ENCODE assay signal across 9 cellular contexts in genomic region chr4:184851200-184851541, GRCh38. TPM values are rescaled to one million over a fixed set of nuclear protein-coding genes. Genes with fewer than 3 reads are reported as not detected.
DNase-seq lines count a peak whose midpoint lies in the region; ATAC-seq and TF ChIP-seq lines count a peak whose summit lies in the region.
"Had no signal": no experiment of that assay in that cellular context is flagged by ENCODE, and none has a peak within 500 bp of the region (broad histone marks: within the 10 kb centered on the region; RNA-seq: fewer than 3 reads in every experiment).

No MANE protein-coding gene starts in this region.

- TF ChIP-seq POLR2A in GM18505 (IDR thresholded peaks at IDR 0.05; ENCODE audit: borderline replicate concordance, extremely low read depth, insufficient read depth, insufficient read length): no peak

- no peak overlapping the region for H3K4me3 Mint-ChIP-seq in Caco-2 (ENCODE audit: unreplicated experiment)
- H3K4me3 Mint-ChIP-seq: brain had no signal

- H3K4me3 ChIP-seq in Karpas-422 (ENCODE audit: low read length) (peak overlapping the region; percentile 35; the same call in 1 of the 2 replicates), right atrium auricular region (no peak overlapping the region), SK-N-SH (ENCODE audit: low read depth in 2 of 2, low read length in 1 of 2) (no peak overlapping the region), Caco-2 (ENCODE audit: low read depth, low read length) (no peak overlapping the region)

- H3K4me1 Mint-ChIP-seq in Caco-2 (ENCODE audit: low read depth, unreplicated experiment): no peaks in the 10 kb centered on the region
- H3K4me1 Mint-ChIP-seq: brain had no signal

- H3F3A ChIP-seq in SK-N-SH (replicated peaks; ENCODE audit: insufficient read depth): no peaks in the 10 kb centered on the region

- DNase-seq in Karpas-422 (peak; percentile 78), right atrium auricular region (ENCODE audit: low spot score) (peak; percentile 70), RWPE1 (ENCODE audit: low spot score) (no peak), GOT3 (lab: John Stamatoyannopoulos, UW) (no peak), SK-N-SH (no peak), Caco-2 (no peak)

- ATAC-seq in GM18505 (IDR thresholded peaks at IDR 0.05; ENCODE audit: unreplicated experiment) (peak; percentile 67), GM21529 (IDR thresholded peaks at IDR 0.05; ENCODE audit: unreplicated experiment) (peak; percentile 74)

- CTCF ChIA-PET in RWPE1 (lab: Yijun Ruan, JAX) (no interaction called here), SK-N-SH (lab: Yijun Ruan, JAX) (no interaction called here), Caco-2 (lab: Charles Lee) (no interaction called here)

- H3K79me2 ChIP-seq in Karpas-422 (ENCODE audit: low read length) (no peaks in the 10 kb centered on the region), SK-N-SH (ENCODE audit: insufficient read depth) (no peaks in the 10 kb centered on the region)

- TF ChIP-seq EP300 in SK-N-SH (IDR thresholded peaks at IDR 0.05; ENCODE audit: borderline replicate concordance in 1 of 2, low read depth in 1 of 2, low read length in 1 of 2): no peak

- H3K27me3 Mint-ChIP-seq in Caco-2 (ENCODE audit: insufficient read depth, unreplicated experiment): no peaks in the 10 kb centered on the region

- H3K4me1 ChIP-seq in Karpas-422 (ENCODE audit: low read length): peaks cover 21% of the 10 kb centered on the region
- H3K4me1 ChIP-seq in right atrium auricular region: no peaks in the 10 kb centered on the region
- peaks cover 0 to 8% of the 10 kb centered on the region in 2 experiments; a peak in 2 of 4 replicates for H3K4me1 ChIP-seq in SK-N-SH (ENCODE audit: control insufficient read depth in 1 of 2, insufficient read depth in 2 of 2, low read depth in 1 of 2, low read length in 1 of 2)
- no peaks in the 10 kb centered on the region for H3K4me1 ChIP-seq in Caco-2

- WGBS in SK-N-SH (ENCODE audit: low lambda C conversion rate): 81% methylated on average over 3 of the region's 3 CpGs

- no TSS peak for BruUV-seq in Caco-2 (replicated peaks; lab: Mats Ljungman, UMichigan)

- H3K4me2 ChIP-seq in Karpas-422 (ENCODE audit: low read depth, low read length, poor library complexity, severe bottlenecking): peak overlapping the region; percentile 60
- no peak overlapping the region for H3K4me2 ChIP-seq in SK-N-SH

- POLR2A ChIA-PET in RWPE1 (lab: Yijun Ruan, JAX; ENCODE audit: low non-redundant PET): no interaction called here
- POLR2A ChIA-PET in SK-N-SH (lab: Yijun Ruan, JAX): no interaction called here
- POLR2A ChIA-PET in Caco-2 (lab: Charles Lee): no interaction called here

- no peaks in the 10 kb centered on the region for H3K9me2 ChIP-seq in Karpas-422 (replicated peaks; ENCODE audit: insufficient read depth, low read length)
- H3K9me2 ChIP-seq in SK-N-SH: no peaks in the 10 kb centered on the region

- H3K27ac ChIP-seq in Karpas-422 (ENCODE audit: low read length): peak overlapping the region; percentile 73
- H3K27ac ChIP-seq in right atrium auricular region: no peak overlapping the region
- H3K27ac ChIP-seq in RWPE1: no peak overlapping the region
- no peak overlapping the region for H3K27ac ChIP-seq in SK-N-SH (ENCODE audit: low read depth in 2 of 2, low read length in 1 of 2)

- peak overlapping the region; percentile 49; the same call in 1 of the 2 replicates for H2AFZ ChIP-seq in Karpas-422 (ENCODE audit: low read length)
- H2AFZ ChIP-seq in SK-N-SH (ENCODE audit: low read depth): no peak overlapping the region

- H3K36me3 ChIP-seq in Karpas-422 (ENCODE audit: insufficient read depth, low read length): no peaks in the 10 kb centered on the region
- no peaks in the 10 kb centered on the region for H3K36me3 ChIP-seq in right atrium auricular region
- H3K36me3 ChIP-seq in SK-N-SH (replicated peaks in 1 of 2; ENCODE audit: control insufficient read depth in 1 of 2, insufficient read depth in 2 of 2, low read length in 1 of 2): no peaks in the 10 kb centered on the region
- H3K36me3 ChIP-seq in Caco-2 (ENCODE audit: control insufficient read depth, insufficient read depth, low read length): no peaks in the 10 kb centered on the region

- no peaks in the 10 kb centered on the region for H3K9me3 Mint-ChIP-seq in Caco-2 (ENCODE audit: unreplicated experiment)
- H3K9me3 Mint-ChIP-seq: brain had no signal

- H3K9me3 ChIP-seq in Karpas-422 (ENCODE audit: low read length) (no peaks in the 10 kb centered on the region), right atrium auricular region (no peaks in the 10 kb centered on the region), SK-N-SH (no peaks in the 10 kb centered on the region), Caco-2 (no peaks in the 10 kb centered on the region)

- H3K27ac Mint-ChIP-seq in Caco-2 (ENCODE audit: unreplicated experiment): no peak overlapping the region
- H3K27ac Mint-ChIP-seq: brain had no signal

- intact Hi-C loops in Caco-2 (cut with micrococcal nuclease; ENCODE audit: unreplicated experiment): no loop called here

- H3K27me3 ChIP-seq in Karpas-422 (ENCODE audit: low read length) (no peaks in the 10 kb centered on the region), right atrium auricular region (no peaks in the 10 kb centered on the region), SK-N-SH (ENCODE audit: insufficient read depth) (no peaks in the 10 kb centered on the region), Caco-2 (replicated peaks; ENCODE audit: control insufficient read depth, insufficient read depth, low read length) (no peaks in the 10 kb centered on the region)

- H3K9ac ChIP-seq in Karpas-422 (ENCODE audit: low read length): peak overlapping the region; percentile 27; the same call in 1 of the 2 replicates
- no peak overlapping the region for H3K9ac ChIP-seq in SK-N-SH

- no peak for TF ChIP-seq RAD21 in SK-N-SH (IDR thresholded peaks at IDR 0.05; ENCODE audit: low read length)

- no peaks in the 10 kb centered on the region for H3K36me3 Mint-ChIP-seq in Caco-2 (ENCODE audit: insufficient read depth, unreplicated experiment)
- H3K36me3 Mint-ChIP-seq: brain had no signal

- TF ChIP-seq CTCF in right atrium auricular region (IDR thresholded peaks at IDR 0.05) (no peak), RWPE1 (conservative IDR thresholded peaks at IDR 0.05; ENCODE audit: low read depth) (no peak), SK-N-SH (IDR thresholded peaks at IDR 0.05) (no peak), Caco-2 (IDR thresholded peaks at IDR 0.05; ENCODE audit: insufficient read depth in 1 of 2, low read depth in 1 of 2, low read length in 1 of 2, severe bottlenecking in 1 of 2, unreplicated experiment in 1 of 2) (no peak)

- H4K20me1 ChIP-seq in Karpas-422 (ENCODE audit: insufficient read depth, low read depth, low read length) (no peaks in the 10 kb centered on the region), SK-N-SH (ENCODE audit: insufficient read depth) (no peaks in the 10 kb centered on the region)

TF ChIP-seq in SK-N-SH, 30 proteins besides CTCF, POLR2A, EP300 and RAD21 (continues in another document):
- TF ChIP-seq SMC3 (IDR thresholded peaks at IDR 0.05; ENCODE audit: low read depth, low read length) (no peak), FOSL2 (IDR thresholded peaks at IDR 0.05; ENCODE audit: borderline replicate concordance, low read depth) (no peak), RFX5 (IDR thresholded peaks at IDR 0.05; ENCODE audit: low read length) (no peak), CHD2 (IDR thresholded peaks at IDR 0.05; ENCODE audit: low read length, partially characterized antibody) (no peak), RXRA (IDR thresholded peaks at IDR 0.05; ENCODE audit: borderline replicate concordance, low read depth) (no peak), MXI1 (IDR thresholded peaks at IDR 0.05; ENCODE audit: low read depth, low read length) (no peak), NFIC (IDR thresholded peaks at IDR 0.05; ENCODE audit: borderline replicate concordance) (no peak), MEF2A (IDR thresholded peaks at IDR 0.05; ENCODE audit: borderline replicate concordance, low read depth) (no peak), TEAD4 (IDR thresholded peaks at IDR 0.05; ENCODE audit: borderline replicate concordance, insufficient read depth) (no peak), MAX (IDR thresholded peaks at IDR 0.05; ENCODE audit: low read depth) (no peak), RCOR1 (IDR thresholded peaks at IDR 0.05; ENCODE audit: low read length) (no peak), EZH2phosphoT487 (IDR thresholded peaks at IDR 0.05; ENCODE audit: borderline replicate concordance, low read depth) (no peak), USF1 (IDR thresholded peaks at IDR 0.05; ENCODE audit: borderline replicate concordance, low read depth) (no peak), ELF1 (IDR thresholded peaks at IDR 0.05) (no peak), ZBTB33 (IDR thresholded peaks at IDR 0.05; ENCODE audit: borderline replicate concordance, low read depth) (no peak)

RNA-seq across cellular contexts. Expression of gene ACSL1, which starts 25.4 kb away (rescaled TPM):
- 1.4 and 3.1 TPM in 2 replicates for total RNA-seq in Karpas-422 (2014; rRNA removed; shearing (Covaris generic); ENCODE audit: low replicate concordance)
- total RNA-seq in right atrium auricular region (100 to 1,000 TPM; 144 to 156 TPM), Caco-2 (2022) (76.3 and 100 TPM in 2 replicates)
- polyA plus RNA-seq in SK-N-SH (2012; rRNA removed): 7.9 and 9.0 TPM in 2 replicates
- 8.7 and 10.3 TPM in 2 replicates for polyA plus RNA-seq in SK-N-SH (2012; cell fraction: cytosol; rRNA removed)
- polyA plus RNA-seq in SK-N-SH (2012; cell fraction: nucleus; rRNA removed): 6.5 and 10.6 TPM in 2 replicates

Comparison
In these comparisons a context has a peak if more than half of its experiments do, and no peak if none do; other contexts are left out.
1. DNase-seq: peak in Karpas-422 (single experiment) and right atrium auricular region (single experiment); none in RWPE1 (single experiment), GOT3 (single experiment), SK-N-SH (single experiment) and Caco-2 (0 of 2).
2. RNA of gene ACSL1, which starts 25.4 kb away (total RNA-seq): 144 to 156 TPM in right atrium auricular region and 76.3 to 100 TPM in Caco-2; 1.4 to 3.1 TPM in Karpas-422; every median in the first group is over 10 times any median in the second.